In genomic region chr14:77965919-77966435, GRCh38 we compare ENCODE assay signal across 8 cellular contexts.
DNase-seq lines count a peak whose midpoint lies in the region; ATAC-seq and TF ChIP-seq lines count a peak whose summit lies in the region.

No MANE protein-coding gene starts in this region.

- H3K9me3 Mint-ChIP-seq in CD4-positive, alpha-beta T cell, result no peaks in the 10 kb centered on the region

- peak overlapping the region; percentile 81 for H3K4me2 ChIP-seq in osteoblast (ENCODE audit: insufficient read depth, low read length)

- DNase-seq in DMS153 treated with DMSO at 0.1 percent for 48 hours (lab: John Stamatoyannopoulos, UW; ENCODE audit: unreplicated experiment), result peak; percentile 61
- peak; percentile 23 for DNase-seq in SHP77 (lab: John Stamatoyannopoulos, UW)
- DNase-seq in fibroblast of the aortic adventitia (ENCODE audit: low read depth), result peak; percentile 15
- no peak for DNase-seq in osteoblast (ENCODE audit: insufficient read length, low spot score, missing footprints)
- no peak for DNase-seq in CD4-positive, alpha-beta T cell
- DNase-seq in NK-92 (lab: John Stamatoyannopoulos, UW; ENCODE audit: unreplicated experiment), result no peak

- no peaks in the 10 kb centered on the region for H3K79me2 ChIP-seq in osteoblast (ENCODE audit: insufficient read depth, low read length)

- no peaks in the 10 kb centered on the region for H3K4me1 ChIP-seq in osteoblast (ENCODE audit: insufficient read depth, low read length)

- no peaks in the 10 kb centered on the region for H3K36me3 ChIP-seq in osteoblast (ENCODE audit: insufficient read depth, low read length)

- CTCF ChIA-PET in CD4-positive, alpha-beta T cell (lab: Charles Lee), result no interaction called here

- H3K27me3 ChIP-seq in osteoblast (ENCODE audit: insufficient read depth, low read length), result peaks cover 7% of the 10 kb centered on the region
- peaks cover 16% of the 10 kb centered on the region for H3K27me3 ChIP-seq in CD4-positive, alpha-beta T cell (ENCODE audit: control insufficient read depth, insufficient read depth, low read length)

- H3K27ac Mint-ChIP-seq in CD4-positive, alpha-beta T cell, result no peak overlapping the region

- no peaks in the 10 kb centered on the region for H4K20me1 ChIP-seq in osteoblast (ENCODE audit: insufficient read depth, low read length)

- no peaks in the 10 kb centered on the region for H3K9me3 ChIP-seq in osteoblast (ENCODE audit: low read depth, low read length)
- no peaks in the 10 kb centered on the region for H3K9me3 ChIP-seq in CD4-positive, alpha-beta T cell (ENCODE audit: control insufficient read depth, low read length)

- H3K4me3 ChIP-seq in fibroblast of the aortic adventitia (ENCODE audit: low read depth, low read length) (peak overlapping the region; percentile 48), osteoblast (ENCODE audit: insufficient read depth, low read length) (peak overlapping the region; percentile 62)

- no peak overlapping the region for H3K4me3 Mint-ChIP-seq in CD4-positive, alpha-beta T cell

- H2AFZ ChIP-seq in osteoblast (ENCODE audit: low read length), result peak overlapping the region; percentile 59

- no peaks in the 10 kb centered on the region for H3K4me1 Mint-ChIP-seq in CD4-positive, alpha-beta T cell (ENCODE audit: low read depth)

- ATAC-seq in GM19372 (IDR thresholded peaks at IDR 0.05; ENCODE audit: low read depth, unreplicated experiment), result peak; percentile 79
- ATAC-seq in HG03469 (IDR thresholded peaks at IDR 0.05; ENCODE audit: unreplicated experiment), result peak; percentile 74
- no peak for ATAC-seq in CD4-positive, alpha-beta T cell (ENCODE audit: poor library complexity)

- POLR2A ChIA-PET in CD4-positive, alpha-beta T cell (lab: Charles Lee), result no interaction called here

- H3K36me3 Mint-ChIP-seq in CD4-positive, alpha-beta T cell (ENCODE audit: low read depth), result no peaks in the 10 kb centered on the region

- intact Hi-C loops in CD4-positive, alpha-beta T cell (cut with DNase I, micrococcal nuclease), result no loop called here

- peaks cover 61% of the 10 kb centered on the region for H3K27me3 Mint-ChIP-seq in CD4-positive, alpha-beta T cell

- no peak overlapping the region for H3K27ac ChIP-seq in osteoblast (ENCODE audit: low read depth, low read length)
- no peak overlapping the region for H3K27ac ChIP-seq in CD4-positive, alpha-beta T cell (ENCODE audit: low read depth, low read length)

- no peak for TF ChIP-seq CTCF in fibroblast of the aortic adventitia (IDR thresholded peaks at IDR 0.05; ENCODE audit: insufficient read depth, low read length)
- no peak for TF ChIP-seq CTCF in osteoblast (IDR thresholded peaks at IDR 0.05; ENCODE audit: extremely low read depth, low read depth, low read length)
- no peak for TF ChIP-seq CTCF in CD4-positive, alpha-beta T cell (IDR thresholded peaks at IDR 0.05)

Comparison
In these comparisons a context has a peak if more than half of its experiments do, and no peak if none do; other contexts are left out.
1. DNase-seq: peak in DMS153 treated with DMSO at 0.1 percent for 48 hours (single experiment), SHP77 (2 of 2) and fibroblast of the aortic adventitia (single experiment); none in osteoblast (single experiment), CD4-positive, alpha-beta T cell (0 of 10) and NK-92 (single experiment).